ENCODE assay signal across 24 cellular contexts in the genomic region with DNA sequence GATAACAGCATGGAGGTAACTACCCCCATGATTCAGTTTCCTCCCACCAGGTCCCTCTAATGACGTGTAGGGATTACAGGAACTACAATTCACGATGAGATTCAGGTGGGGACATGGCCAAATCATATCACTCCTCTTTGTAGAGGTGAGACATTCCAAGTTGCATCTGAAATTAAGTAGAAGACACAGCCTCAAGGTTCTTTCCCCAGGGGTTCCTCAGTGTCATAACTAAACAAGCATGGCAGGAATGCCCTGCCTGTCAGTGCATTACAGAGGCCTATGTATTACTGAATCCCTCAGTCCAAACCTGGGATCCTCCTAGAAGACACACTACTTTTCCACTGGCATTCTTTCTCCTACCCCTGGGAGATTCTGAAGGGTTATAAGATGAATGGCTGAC. TPM values are rescaled to one million over a fixed set of nuclear protein-coding genes. Genes with fewer than 3 reads are reported as not detected.
DNase-seq lines count a peak whose midpoint lies in the region; ATAC-seq, FAIRE-seq and TF ChIP-seq lines count a peak whose summit lies in the region.
"Had no signal": no experiment of that assay in that cellular context is flagged by ENCODE, and none has a peak within 500 bp of the region (broad histone marks: within the 10 kb centered on the region; RNA-seq: fewer than 3 reads in every experiment).

No MANE protein-coding gene starts in this region.

- peak overlapping the region; percentile 84 for H3K27ac Mint-ChIP-seq in HFFc6
- peak overlapping the region; percentile 70 for H3K27ac Mint-ChIP-seq in stimulated activated memory B cell treated with anti-CD40 and anti-IgM and Interleukin-4, amounts not matched to agents 10 μg/mL and 1 μg/mL and 100 μg/mL, for 72 hours
- no peak overlapping the region for H3K27ac Mint-ChIP-seq in Calu3 (ENCODE audit: unreplicated experiment)
- H3K27ac Mint-ChIP-seq: CD4-positive, alpha-beta T cell had no signal

- BruUV-seq in K562 (replicated peaks; lab: Mats Ljungman, UMichigan) (no TSS peak), Calu3 (replicated peaks; lab: Mats Ljungman, UMichigan) (no TSS peak)

- H3K4me1 Mint-ChIP-seq in activated T-cell treated with anti-CD3 and anti-CD28 coated beads, Interleukin-2, amount 50 U/mL, for 4 hours (ENCODE audit: low read depth) = peaks cover 4% of the 10 kb centered on the region
- H3K4me1 Mint-ChIP-seq in HFFc6 (ENCODE audit: low read depth) = peaks cover 45% of the 10 kb centered on the region
- H3K4me1 Mint-ChIP-seq in stimulated activated memory B cell treated with anti-CD40 and anti-IgM and Interleukin-4, amounts not matched to agents 10 μg/mL and 1 μg/mL and 100 μg/mL, for 72 hours = peaks cover 13% of the 10 kb centered on the region
- H3K4me1 Mint-ChIP-seq in Calu3 (ENCODE audit: low read depth, unreplicated experiment) = no peaks in the 10 kb centered on the region

- TF ChIP-seq EP300 in K562 (IDR thresholded peaks at IDR 0.05; ENCODE audit: low read length) = no peak

- H3K9ac ChIP-seq in K562 (ENCODE audit: insufficient read depth in 1 of 2, low read depth in 2 of 2, low read length in 2 of 2) = no peak overlapping the region
- H3K9ac ChIP-seq: BLaER1 had no signal

- TF ChIP-seq RAD21 in K562 (CRISPR knock-in tag; conservative IDR thresholded peaks at IDR 0.05 in 1 of 2, IDR thresholded peaks at IDR 0.05 in 1 of 2) = no peak

- peaks cover 86% of the 10 kb centered on the region for H3K36me3 ChIP-seq in K562 (ENCODE audit: control insufficient read depth, insufficient read depth, low read length)
- H3K36me3 ChIP-seq: HAP-1, MG63 had no signal

- no peak overlapping the region for H3K27ac ChIP-seq in K562 (ENCODE audit: extremely low read depth, low read depth, low read length)
- H3K27ac ChIP-seq: BLaER1, SJSA1 had no signal

- H3K27me3 Mint-ChIP-seq in activated T-cell treated with anti-CD3 and anti-CD28 coated beads, Interleukin-2, amount 50 U/mL, for 4 hours (ENCODE audit: low read depth) = peaks cover 4% of the 10 kb centered on the region
- H3K27me3 Mint-ChIP-seq in HFFc6 (ENCODE audit: insufficient read depth) (peaks cover 3% of the 10 kb centered on the region), Calu3 (ENCODE audit: unreplicated experiment) (no peaks in the 10 kb centered on the region)
- H3K27me3 Mint-ChIP-seq in stimulated activated memory B cell treated with anti-CD40 and anti-IgM and Interleukin-4, amounts not matched to agents 10 μg/mL and 1 μg/mL and 100 μg/mL, for 72 hours = no peaks in the 10 kb centered on the region

- no peaks in the 10 kb centered on the region for H3K9me1 ChIP-seq in K562 (ENCODE audit: control insufficient read depth, insufficient read depth, low read length)

- in situ Hi-C loops in K562 (cut with MboI) = no loop called here

- no peak for TF ChIP-seq CTCF in HFFc6 (IDR thresholded peaks at IDR 0.05)
- no peak for TF ChIP-seq CTCF in K562 (IDR thresholded peaks at IDR 0.05 in 2 of 3, conservative IDR thresholded peaks at IDR 0.05 in 1 of 3; ENCODE audit: insufficient read depth in 2 of 3, low read depth in 1 of 3, low read length in 3 of 3)
- TF ChIP-seq CTCF in Calu3 (IDR thresholded peaks at IDR 0.05; ENCODE audit: unreplicated experiment) = no peak

- no peak overlapping the region for H3K4me3 Mint-ChIP-seq in activated T-cell treated with anti-CD3 and anti-CD28 coated beads, Interleukin-2, amount 50 U/mL, for 4 hours
- H3K4me3 Mint-ChIP-seq in HFFc6 (no peak overlapping the region), Calu3 (ENCODE audit: low read depth, unreplicated experiment) (no peak overlapping the region)
- H3K4me3 Mint-ChIP-seq in stimulated activated memory B cell treated with anti-CD40 and anti-IgM and Interleukin-4, amounts not matched to agents 10 μg/mL and 1 μg/mL and 100 μg/mL, for 72 hours = no peak overlapping the region
- H3K4me3 Mint-ChIP-seq: CD4-positive, alpha-beta T cell had no signal

- ATAC-seq in activated T-cell treated with anti-CD3 and anti-CD28 coated beads, Interleukin-2, amount 50 U/mL, for 4 hours = peak; percentile 32 to 36
- ATAC-seq in K562 = peak; percentile 18
- ATAC-seq in stimulated activated memory B cell treated with anti-CD40 and anti-IgM and Interleukin-4, amounts not matched to agents 10 μg/mL and 1 μg/mL and 100 μg/mL, for 72 hours = no peak
- ATAC-seq: GM12878 had no signal

- no peak overlapping the region for H3K4me3 ChIP-seq in K562
- H3K4me3 ChIP-seq: BLaER1, GM12878, HAP-1, MG63, SJSA1 had no signal

- no peaks in the 10 kb centered on the region for H4K20me1 ChIP-seq in K562 (replicated peaks; ENCODE audit: control insufficient read depth, insufficient read depth, low read length)
- H4K20me1 ChIP-seq: BLaER1 had no signal

- no peak overlapping the region for H2AFZ ChIP-seq in K562 (ENCODE audit: low read depth, low read length)

- H3K9me3 Mint-ChIP-seq in activated T-cell treated with anti-CD3 and anti-CD28 coated beads, Interleukin-2, amount 50 U/mL, for 4 hours = peaks cover 13% of the 10 kb centered on the region
- H3K9me3 Mint-ChIP-seq in HFFc6 (peaks cover 25% of the 10 kb centered on the region), Calu3 (ENCODE audit: low read depth, unreplicated experiment) (peaks cover 7% of the 10 kb centered on the region)
- H3K9me3 Mint-ChIP-seq in stimulated activated memory B cell treated with anti-CD40 and anti-IgM and Interleukin-4, amounts not matched to agents 10 μg/mL and 1 μg/mL and 100 μg/mL, for 72 hours = peaks cover 25% of the 10 kb centered on the region

- CTCF ChIA-PET in K562 (lab: Yijun Ruan, JAX; ENCODE audit: low intra/inter-chr PET ratio) = no interaction called here
- CTCF ChIA-PET in Calu3 (lab: Charles Lee) = no interaction called here

- no peaks in the 10 kb centered on the region for H3K4me1 ChIP-seq in K562 (replicated peaks in 1 of 2; ENCODE audit: control insufficient read depth in 2 of 2, insufficient read depth in 2 of 2, low read length in 2 of 2)
- H3K4me1 ChIP-seq: BLaER1, HAP-1 had no signal

- no peak overlapping the region for H3K4me2 ChIP-seq in K562 (ENCODE audit: insufficient read depth, low read length)
- H3K4me2 ChIP-seq: BLaER1 had no signal

- H3K36me3 Mint-ChIP-seq in activated T-cell treated with anti-CD3 and anti-CD28 coated beads, Interleukin-2, amount 50 U/mL, for 4 hours (ENCODE audit: insufficient read depth) = no peaks in the 10 kb centered on the region
- H3K36me3 Mint-ChIP-seq in HFFc6 (ENCODE audit: low read depth) (peaks cover 68% of the 10 kb centered on the region), Calu3 (ENCODE audit: insufficient read depth, unreplicated experiment) (no peaks in the 10 kb centered on the region)
- peaks cover 48% of the 10 kb centered on the region for H3K36me3 Mint-ChIP-seq in stimulated activated memory B cell treated with anti-CD40 and anti-IgM and Interleukin-4, amounts not matched to agents 10 μg/mL and 1 μg/mL and 100 μg/mL, for 72 hours

- no peak for FAIRE-seq in K562 (lab: Jason Lieb, UNC)
- FAIRE-seq: GM12878, HTR-8/SVneo had no signal

- H3K27me3 ChIP-seq in K562 (ENCODE audit: control insufficient read depth in 2 of 2, insufficient read depth in 2 of 2, low read length in 2 of 2) = no peaks in the 10 kb centered on the region
- H3K27me3 ChIP-seq: BLaER1, MG63, SJSA1 had no signal

- intact Hi-C loops in K562 (cut with micrococcal nuclease) (no loop called here), Calu3 (cut with micrococcal nuclease; ENCODE audit: unreplicated experiment) (no loop called here)

- no peak for DNase-seq in activated T-cell treated with anti-CD3 and anti-CD28 coated beads, Interleukin-2, amount 50 U/mL, for 4 hours
- DNase-seq in activated T-cell treated with anti-CD3 and anti-CD28 coated beads for 4 hours (no peak), HFFc6 (no peak), K562 (ENCODE audit: extremely low read depth in 1 of 4, low spot score in 3 of 4) (no peak), Calu3 (no peak), OCI-M2 (lab: John Stamatoyannopoulos, UW; ENCODE audit: unreplicated experiment) (no peak)
- DNase-seq: CD4-positive, alpha-beta T cell; COR-L47; GOT3; KG1; MG63; NCI-H2029; NCI-H446; NCI-H524 treated with DMSO at 0.1 percent for 48 hours; NCI-H774; Right ventricle myocardium superior; RPMI8226 had no signal

- no peaks in the 10 kb centered on the region for H3K79me2 ChIP-seq in K562 (ENCODE audit: control insufficient read depth, insufficient read depth, low read length)

- POLR2A ChIA-PET in K562 (lab: Yijun Ruan, JAX) = no interaction called here

- 83% methylated on average over 2 of the region's 2 CpGs for WGBS in K562 (ENCODE audit: insufficient coverage, low coverage, missing lambda C conversion rate)

- no peak for TF ChIP-seq POLR2A in K562 (conservative IDR thresholded peaks at IDR 0.05)

- peaks cover 16% of the 10 kb centered on the region for H3K9me3 ChIP-seq in K562 (replicated peaks; ENCODE audit: control insufficient read depth, insufficient read depth, low read depth, low read length)
- H3K9me3 ChIP-seq: HAP-1, MG63 had no signal

TF ChIP-seq in K562, 482 proteins besides CTCF, POLR2A, EP300 and RAD21 (continues in another document):
- TF ChIP-seq BCOR (IDR thresholded peaks at IDR 0.05) (no peak), SP2 (IDR thresholded peaks at IDR 0.05; ENCODE audit: extremely low read depth, low read depth, low read length, poor library complexity, severe bottlenecking) (no peak), ZNF444 (CRISPR knock-in tag; IDR thresholded peaks at IDR 0.05) (no peak), SMAD3 (CRISPR knock-in tag; conservative IDR thresholded peaks at IDR 0.05) (no peak), RNF2 (IDR thresholded peaks at IDR 0.05) (no peak)

RNA-seq across cellular contexts. Expression of gene WNT16, which starts 42.6 kb away (rescaled TPM):
- total RNA-seq in activated T-cell treated with anti-CD3 and anti-CD28 coated beads, Interleukin-2, amount 50 U/mL, for 4 hours = under 1 TPM in 2 of 3 donors, not detected in 1; 0.16 to 0.23 TPM
- total RNA-seq in HFFc6 (2021; fragmentation: NEBNext Ultra II Directional; extraction: Animal tissue kit (Norgen Biotek cat#: 25700)) = under 1 TPM; 0.07 to 0.25 (median 0.18) TPM
- total RNA-seq in K562 (2011; cell fraction: chromatin; rRNA removed; ENCODE audit: low replicate concordance) = not detected in 2 replicates
- total RNA-seq in K562 (2011; cell fraction: nucleolus; rRNA removed) = not detected in 2 replicates
- total RNA-seq in K562 (2011; cell fraction: nucleoplasm; rRNA removed) = not detected in 2 replicates
- not detected in 2 replicates for total RNA-seq in K562 (2014; rRNA removed)
- not detected in 2 replicates for total RNA-seq in K562 (2014; rRNA removed; fragmentation: Illumina TruSeq; extraction: Trizol)
- total RNA-seq in K562 (2015; rRNA removed; fragmentation: Illumina TruSeq; extraction: Trizol) = not detected in 2 replicates
- not detected in 2 replicates for total RNA-seq in K562 (2021)
- polyA plus RNA-seq in K562 (2011; rRNA removed) = not detected in 2 replicates
- not detected in 2 replicates for polyA plus RNA-seq in K562 (2011; cell fraction: cytosol; rRNA removed)
- not detected in 2 replicates for polyA plus RNA-seq in K562 (2011; cell fraction: nucleus; rRNA removed)
- polyA plus RNA-seq in K562 (2012) = 0.05 and 0.15 TPM in 2 replicates
- not detected in 2 replicates for polyA plus RNA-seq in K562 (2014; fragmentation: Illumina TruSeq; extraction: Trizol)
- polyA plus RNA-seq in K562 (2014; fragmentation: Nextera tagmentation; extraction: Ambion mirVana) = under 1 TPM; 0.06 to 0.07 TPM
- polyA plus RNA-seq in K562 (2014; rRNA removed) = not detected in 2 replicates
- not detected in 2 replicates for polyA minus RNA-seq in K562 (2011; rRNA and poly(A)+ RNA removed)
- polyA minus RNA-seq in K562 (2011; cell fraction: cytosol; rRNA and poly(A)+ RNA removed) = not detected in 2 replicates
- polyA minus RNA-seq in K562 (2011; cell fraction: nucleus; rRNA and poly(A)+ RNA removed) = not detected in 2 replicates
- not detected in 2 replicates for total RNA-seq in Calu3 (2022)
- total RNA-seq: A172; CD4-positive, alpha-beta T cell; Right ventricle myocardium superior; SJSA1 had no signal
